In genomic region chr20:33686984-33687366, GRCh38 we compare ENCODE assay signal across 9 cellular contexts. TPM values are rescaled to one million over a fixed set of nuclear protein-coding genes. Genes with fewer than 3 reads are reported as not detected.
A peak's percentile ranks its signal among the peaks of the same experiment; 100 is the strongest.
DNase-seq lines count a peak whose midpoint lies in the region; ATAC-seq and TF ChIP-seq lines count a peak whose summit lies in the region.
"Had no signal": no experiment of that assay in that cellular context is flagged by ENCODE, and none has a peak within 500 bp of the region (broad histone marks: within the 10 kb centered on the region; RNA-seq: fewer than 3 reads in every experiment).

No MANE protein-coding gene starts in this region.

- peak overlapping the region; percentile 16 to 88 (median 76) for H3K27ac Mint-ChIP-seq in IgD-negative memory B cell
- H3K27ac Mint-ChIP-seq in naive B cell = peak overlapping the region in 3 of 6 donors; percentile 15 to 87 (median 16)

- POLR2A ChIA-PET in GM10248 (lab: Yijun Ruan, JAX) = no interaction called here

- no peak for TF ChIP-seq POLR2A in body of pancreas (IDR thresholded peaks at IDR 0.05)
- no peak for TF ChIP-seq POLR2A in GM18505 (IDR thresholded peaks at IDR 0.05; ENCODE audit: borderline replicate concordance, extremely low read depth, insufficient read depth, insufficient read length)

- H3K9me3 ChIP-seq in body of pancreas = no peaks in the 10 kb centered on the region

- intact Hi-C loops in body of pancreas (cut with DNase I) = no loop called here

- H3K4me3 ChIP-seq in AG09309 (ENCODE audit: control insufficient read depth, low read depth, low read length) (peak overlapping the region; percentile 52), body of pancreas (no peak overlapping the region)

- H3K4me1 Mint-ChIP-seq in IgD-negative memory B cell (peaks cover 9 to 18% (median 13%) of the 10 kb centered on the region in 3 donors), naive B cell (peaks cover 18 to 19% (median 18%) of the 10 kb centered on the region in 3 donors)

- CTCF ChIA-PET in GM10248 (lab: Yijun Ruan, JAX) = interaction anchor here (1.3 to 1.5 kb wide), 2 partner anchors 19 to 45 kb away, joined by 4 read pairs; partner anchors contain the start of gene ZNF341

- no peaks in the 10 kb centered on the region for H3K9me3 Mint-ChIP-seq in IgD-negative memory B cell
- H3K9me3 Mint-ChIP-seq in naive B cell = no peaks in the 10 kb centered on the region

- no peak for ATAC-seq in body of pancreas
- ATAC-seq in naive B cell (ENCODE audit: low read depth in 2 of 2) = no peak
- ATAC-seq in GM18505 (IDR thresholded peaks at IDR 0.05; ENCODE audit: unreplicated experiment) = no peak
- no peak for ATAC-seq in GM18907 (IDR thresholded peaks at IDR 0.05; ENCODE audit: unreplicated experiment)

- WGBS in body of pancreas, 2 donors = 76 to 81% methylated on average over 14 of the region's 14 CpGs

- H3K36me3 Mint-ChIP-seq in IgD-negative memory B cell = peaks cover 2% of the 10 kb centered on the region
- no peaks in the 10 kb centered on the region for H3K36me3 Mint-ChIP-seq in naive B cell

- H3K27ac ChIP-seq in body of pancreas = peak overlapping the region in 3 of 4 donors; percentile 6 to 22 (median 10)

- TF ChIP-seq CTCF in AG09309 (IDR thresholded peaks at IDR 0.05; ENCODE audit: control insufficient read depth, insufficient read depth, low read depth, low read length, missing control alignments) (no peak), body of pancreas (IDR thresholded peaks at IDR 0.05) (no peak), GM10248 (IDR thresholded peaks at IDR 0.05; ENCODE audit: control extremely low read depth, extremely low read depth, low read depth, missing control alignments) (no peak)

- peak overlapping the region; percentile 60 to 93 (median 80) for H3K4me3 Mint-ChIP-seq in IgD-negative memory B cell
- H3K4me3 Mint-ChIP-seq in naive B cell = peak overlapping the region; percentile 80 to 93 (median 87)

- H3K27me3 ChIP-seq in body of pancreas = no peaks in the 10 kb centered on the region

- peaks cover 27% of the 10 kb centered on the region for H3K4me1 ChIP-seq in body of pancreas

- H3K36me3 ChIP-seq in body of pancreas (replicated peaks in 1 of 2; ENCODE audit: insufficient read depth in 1 of 2, low read depth in 2 of 2) = no peaks in the 10 kb centered on the region

- DNase-seq in AG09309 (ENCODE audit: low read depth) (no peak), body of pancreas (no peak), naive B cell (no peak), GM10248 (ENCODE audit: extremely low spot score) (no peak), D341Med (ENCODE audit: low spot score) (no peak)

- H3K27me3 Mint-ChIP-seq in IgD-negative memory B cell (no peaks in the 10 kb centered on the region), naive B cell (no peaks in the 10 kb centered on the region)

RNA-seq across cellular contexts. Expression of gene E2F1, which starts 0.8 kb away (rescaled TPM):
- polyA plus RNA-seq in IgD-negative memory B cell (0.43 TPM), naive B cell (ENCODE audit: low read depth in 6 of 6) (under 1 TPM in 4 of 6 donors, not detected in 2; 0.16 to 0.78 (median 0.27) TPM)
- under 1 TPM in 1 of 2 donors, not detected in 1; 0.66 TPM for total RNA-seq in body of pancreas

RNA-seq across cellular contexts. Expression of gene NECAB3, which starts 12.7 kb away (rescaled TPM):
- polyA plus RNA-seq in IgD-negative memory B cell (4.1 TPM), naive B cell (ENCODE audit: low read depth in 6 of 6) (1 to 10 TPM in 1 of 6 donors, under 1 TPM in 2, not detected in 3; 0.74 to 1.0 (median 0.82) TPM)
- 10 to 100 TPM; 41.8 to 92.3 TPM for total RNA-seq in body of pancreas

RNA-seq across cellular contexts. Expression of gene ACTL10, which starts 20.2 kb away (rescaled TPM):
- polyA plus RNA-seq in IgD-negative memory B cell (12.0 TPM), naive B cell (ENCODE audit: low read depth in 6 of 6) (1 to 10 TPM in 5 of 6 donors, not detected in 1; 1.2 to 4.8 (median 3.7) TPM)
- total RNA-seq in body of pancreas = 1 to 10 TPM; 4.0 to 4.9 TPM

RNA-seq across cellular contexts. Expression of gene C20orf144, which starts 24.8 kb away (rescaled TPM):
- not detected for polyA plus RNA-seq in IgD-negative memory B cell
- total RNA-seq in body of pancreas = under 1 TPM in 1 of 2 donors, not detected in 1; 0.66 TPM
- not detected for polyA plus RNA-seq in naive B cell (ENCODE audit: low read depth in 6 of 6)
- total RNA-seq: Right ventricle myocardium superior had no signal

RNA-seq across cellular contexts. Expression of gene PXMP4, which starts 33.1 kb away (rescaled TPM):
- polyA plus RNA-seq in IgD-negative memory B cell (16.2 TPM), naive B cell (ENCODE audit: low read depth in 6 of 6) (10 to 100 TPM in 1 of 6 donors, 1 to 10 TPM in 4, not detected in 1; 7.0 to 10.6 (median 8.2) TPM)
- total RNA-seq in body of pancreas = 1 to 10 TPM; 3.3 to 5.2 TPM
